ENCODE assay signal across 8 cellular contexts in the genomic region with DNA sequence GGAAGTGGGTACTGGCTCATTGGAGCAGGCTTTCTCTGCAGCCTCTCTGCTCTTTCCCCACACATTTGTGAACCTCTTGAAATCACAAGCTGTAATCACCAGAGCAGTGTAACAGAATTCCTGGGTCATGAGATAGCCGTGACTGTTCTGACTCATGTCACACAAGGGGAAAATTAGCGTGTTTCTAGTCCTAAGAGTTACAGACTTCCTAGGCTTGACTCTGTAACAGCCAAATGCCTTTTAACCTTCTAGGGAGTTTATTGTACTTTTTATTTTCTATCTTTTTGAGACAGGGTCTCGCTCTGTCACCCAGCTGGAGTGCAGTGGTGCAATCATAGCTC.
A peak's percentile ranks its signal among the peaks of the same experiment; 100 is the strongest.
DNase-seq lines count a peak whose midpoint lies in the region; TF ChIP-seq lines count a peak whose summit lies in the region.

No MANE protein-coding gene starts in this region.

- H3F3A ChIP-seq in DOHH2 (ENCODE audit: control insufficient read depth, insufficient read depth) = no peaks in the 10 kb centered on the region

- TF ChIP-seq CTCF in DOHH2 (IDR thresholded peaks at IDR 0.05; ENCODE audit: low read depth, low read length, poor library complexity, severe bottlenecking) = no peak

- peaks cover 100% of the 10 kb centered on the region for H3K79me2 ChIP-seq in DOHH2 (ENCODE audit: control insufficient read depth, low read length)

- H3K4me3 ChIP-seq in DOHH2 (ENCODE audit: low read length) (peak overlapping the region; percentile 7), muscle layer of duodenum (ENCODE audit: low read depth in 1 of 2, low read length in 2 of 2) (no peak overlapping the region)

- H3K27ac Mint-ChIP-seq in dendritic cell treated with granulocyte-macrophage colony-stimulating factor and Interleukin-4, amounts not matched to agents 40 ng/mL and 50 ng/mL, for 4 days = peak overlapping the region; percentile 50

- peak; percentile 40 for DNase-seq in HuH-7 (ENCODE audit: low spot score)
- no peak for DNase-seq in NCI-H345 (lab: John Stamatoyannopoulos, UW)
- DNase-seq in posterior cingulate gyrus = no peak
- DNase-seq in activated CD4-positive, alpha-beta T cell treated with anti-CD3 and anti-CD28 coated beads, Interleukin-2, amount 50 U/mL, for 48 hours = no peak
- no peak for DNase-seq in hippocampal formation (lab: John Stamatoyannopoulos, UW)

- H3K36me3 Mint-ChIP-seq in dendritic cell treated with granulocyte-macrophage colony-stimulating factor and Interleukin-4, amounts not matched to agents 40 ng/mL and 50 ng/mL, for 4 days (ENCODE audit: low read depth) = peaks cover 24% of the 10 kb centered on the region

- no peaks in the 10 kb centered on the region for H3K9me3 Mint-ChIP-seq in dendritic cell treated with granulocyte-macrophage colony-stimulating factor and Interleukin-4, amounts not matched to agents 40 ng/mL and 50 ng/mL, for 4 days

- H3K27ac ChIP-seq in DOHH2 (ENCODE audit: low read depth, low read length) (peak overlapping the region; percentile 52), muscle layer of duodenum (ENCODE audit: low read length) (peak overlapping the region; percentile 70)

- peaks cover 36% of the 10 kb centered on the region; the same call in 1 of the 2 replicates for H4K20me1 ChIP-seq in DOHH2 (ENCODE audit: control insufficient read depth, insufficient read depth, low read depth, low read length)

- H3K9me3 ChIP-seq in DOHH2 (ENCODE audit: control insufficient read depth, insufficient read depth, low read length) = no peaks in the 10 kb centered on the region
- H3K9me3 ChIP-seq in muscle layer of duodenum (ENCODE audit: control insufficient read depth in 1 of 2, low read length in 2 of 2) = no peaks in the 10 kb centered on the region

- intact Hi-C loops in dendritic cell treated with granulocyte-macrophage colony-stimulating factor and Interleukin-4, amounts not matched to agents 40 ng/mL and 50 ng/mL, for 4 days (cut with micrococcal nuclease) = no loop called here
- intact Hi-C loops in posterior cingulate gyrus (cut with DNase I) = no loop called here

- H3K27me3 Mint-ChIP-seq in dendritic cell treated with granulocyte-macrophage colony-stimulating factor and Interleukin-4, amounts not matched to agents 40 ng/mL and 50 ng/mL, for 4 days = no peaks in the 10 kb centered on the region

- H3K9me2 ChIP-seq in DOHH2 (replicated peaks; ENCODE audit: control insufficient read depth, low read length) = no peaks in the 10 kb centered on the region

- peak overlapping the region; percentile 56 for H3K4me2 ChIP-seq in DOHH2 (ENCODE audit: low read length)

- peaks cover 45% of the 10 kb centered on the region for H3K4me1 Mint-ChIP-seq in dendritic cell treated with granulocyte-macrophage colony-stimulating factor and Interleukin-4, amounts not matched to agents 40 ng/mL and 50 ng/mL, for 4 days (ENCODE audit: low read depth)

- H3K4me1 ChIP-seq in DOHH2 (ENCODE audit: control insufficient read depth, low read length) = peaks cover 89% of the 10 kb centered on the region
- H3K4me1 ChIP-seq in muscle layer of duodenum (ENCODE audit: control insufficient read depth in 1 of 2, insufficient read depth in 2 of 2, low read length in 2 of 2) = peaks cover 12 to 45% of the 10 kb centered on the region in 2 donors

- H3K4me3 Mint-ChIP-seq in dendritic cell treated with granulocyte-macrophage colony-stimulating factor and Interleukin-4, amounts not matched to agents 40 ng/mL and 50 ng/mL, for 4 days = no peak overlapping the region

- H3K27me3 ChIP-seq in DOHH2 (ENCODE audit: control insufficient read depth, low read length) (no peaks in the 10 kb centered on the region), muscle layer of duodenum (ENCODE audit: low read depth, low read length) (no peaks in the 10 kb centered on the region)

- H3K36me3 ChIP-seq in DOHH2 (ENCODE audit: control insufficient read depth, low read length) = peaks cover 52% of the 10 kb centered on the region
- H3K36me3 ChIP-seq in muscle layer of duodenum (ENCODE audit: control insufficient read depth in 1 of 2, insufficient read depth in 2 of 2, low read length in 2 of 2) = no peaks in the 10 kb centered on the region
